Comparison of ENCODE assay signal across 23 cellular contexts in genomic region chr2:133977385-133977784, GRCh38.
DNase-seq lines count a peak whose midpoint lies in the region; ATAC-seq and TF ChIP-seq lines count a peak whose summit lies in the region.
"Had no signal": no experiment of that assay in that cellular context is flagged by ENCODE, and none has a peak within 500 bp of the region (broad histone marks: within the 10 kb centered on the region; RNA-seq: fewer than 3 reads in every experiment).

No MANE protein-coding gene starts in this region.

- H3K4me1 Mint-ChIP-seq in endodermal cell: no peaks in the 10 kb centered on the region
- H3K4me1 Mint-ChIP-seq: H9 had no signal

- no peak overlapping the region for H3K27ac Mint-ChIP-seq in endodermal cell
- H3K27ac Mint-ChIP-seq: H9 had no signal

- no peak for ATAC-seq in GM19397 (IDR thresholded peaks at IDR 0.05; ENCODE audit: unreplicated experiment)
- ATAC-seq: foreskin keratinocyte, K562, mucosa of descending colon had no signal

- no peaks in the 10 kb centered on the region for H3K9me3 Mint-ChIP-seq in endodermal cell
- H3K9me3 Mint-ChIP-seq: H9 had no signal

- H3K79me2 ChIP-seq in MM.1S (ENCODE audit: low read length): no peaks in the 10 kb centered on the region

- no peaks in the 10 kb centered on the region for H4K20me1 ChIP-seq in BLaER1
- H4K20me1 ChIP-seq in MM.1S (ENCODE audit: insufficient read depth, low read length): no peaks in the 10 kb centered on the region

- 87% methylated on average over 3 of the region's 3 CpGs; no CpG with 5 or more reads in 1 of the 2 experiments for WGBS in endodermal cell (ENCODE audit: insufficient coverage in 1 of 2, insufficient read length in 1 of 2), 2 experiments

- H3K9me3 ChIP-seq in BLaER1: no peaks in the 10 kb centered on the region
- H3K9me3 ChIP-seq in MM.1S (replicated peaks; ENCODE audit: insufficient read depth, low read length): no peaks in the 10 kb centered on the region
- no peaks in the 10 kb centered on the region for H3K9me3 ChIP-seq in endodermal cell (ENCODE audit: control insufficient read depth, low read length)
- H3K9me3 ChIP-seq: adrenal gland, MG63, mucosa of descending colon, Peyer's patch, uterus had no signal

- no peak for TF ChIP-seq CTCF in MM.1S (IDR thresholded peaks at IDR 0.05; ENCODE audit: low read length)
- TF ChIP-seq CTCF in endodermal cell (conservative IDR thresholded peaks at IDR 0.05): no peak

- peak overlapping the region; percentile 3; the same call in 1 of the 2 replicates for H3K4me2 ChIP-seq in BLaER1
- no peak overlapping the region for H3K4me2 ChIP-seq in MM.1S (ENCODE audit: low read depth, low read length)

- H3K9ac ChIP-seq in BLaER1 (no peak overlapping the region), MM.1S (ENCODE audit: low read length) (no peak overlapping the region), endodermal cell (ENCODE audit: extremely low read depth, low read length, poor library complexity, severe bottlenecking) (no peak overlapping the region)

- H3K36me3 ChIP-seq in BLaER1 (no peaks in the 10 kb centered on the region), MM.1S (replicated peaks; ENCODE audit: insufficient read depth, low read length) (no peaks in the 10 kb centered on the region), endodermal cell (ENCODE audit: control insufficient read depth, insufficient read depth, low read length) (no peaks in the 10 kb centered on the region)
- H3K36me3 ChIP-seq: adrenal gland, brain microvascular endothelial cell, MG63, Peyer's patch, uterus had no signal

- H3K27me3 Mint-ChIP-seq in endodermal cell (ENCODE audit: insufficient read depth): peaks cover 18% of the 10 kb centered on the region

- H3K36me3 Mint-ChIP-seq in endodermal cell (ENCODE audit: low read depth): no peaks in the 10 kb centered on the region

- H3K4me3 ChIP-seq in BLaER1 (no peak overlapping the region), MM.1S (ENCODE audit: low read length) (no peak overlapping the region), endodermal cell (ENCODE audit: low read length) (no peak overlapping the region)
- H3K4me3 ChIP-seq: adrenal gland, K562, MG63, mucosa of descending colon, Peyer's patch, uterus had no signal

- DNase-seq in MM.1S (peak; percentile 31), NCI-H2081 treated with DMSO at 0.1 percent for 48 hours (lab: John Stamatoyannopoulos, UW) (peak; percentile 23), endodermal cell (peak; percentile 20), NCI-H526 (lab: John Stamatoyannopoulos, UW) (no peak)
- DNase-seq in stimulated activated CD4-positive, alpha-beta T cell treated with anti-CD3 and anti-CD28 coated beads, Interleukin-2, amount 100 ng/mL, for 48 hours: no peak
- DNase-seq in activated CD4-positive, alpha-beta T cell treated with anti-CD3 and anti-CD28 coated beads, Interleukin-2, amount 50 U/mL, for 48 hours: no peak
- DNase-seq: activated CD4-positive, alpha-beta T cell treated with anti-CD3 and anti-CD28 coated beads, Interleukin-2, amount 50 U/mL, for 4 hours; activated gamma-delta T cell; brain microvascular endothelial cell; effector CD4-positive, alpha-beta T cell; erythroblast; foreskin keratinocyte; H9; islet precursor cell; MG63; mucosa of descending colon; NCI-H69; Peyer's patch; uterus had no signal

- H3K27ac ChIP-seq in BLaER1: no peak overlapping the region
- no peak overlapping the region for H3K27ac ChIP-seq in MM.1S (ENCODE audit: low read length)
- H3K27ac ChIP-seq in endodermal cell (ENCODE audit: low read depth, low read length): no peak overlapping the region
- H3K27ac ChIP-seq: adrenal gland, brain microvascular endothelial cell, foreskin keratinocyte, Peyer's patch, uterus had no signal

- H3K27me3 ChIP-seq in BLaER1 (no peaks in the 10 kb centered on the region), MM.1S (replicated peaks; ENCODE audit: insufficient read depth, low read length) (no peaks in the 10 kb centered on the region), endodermal cell (ENCODE audit: control insufficient read depth, insufficient read depth, low read length, poor library complexity, severe bottlenecking) (peaks cover 5% of the 10 kb centered on the region)
- H3K27me3 ChIP-seq: adrenal gland, brain microvascular endothelial cell, MG63, Peyer's patch, uterus had no signal

- peaks cover 31% of the 10 kb centered on the region; the same call in 1 of the 2 replicates for H3K4me1 ChIP-seq in BLaER1
- peaks cover 26% of the 10 kb centered on the region for H3K4me1 ChIP-seq in MM.1S (ENCODE audit: low read length)
- H3K4me1 ChIP-seq in endodermal cell (ENCODE audit: control insufficient read depth, insufficient read depth, low read length): no peaks in the 10 kb centered on the region
- H3K4me1 ChIP-seq: foreskin keratinocyte, Peyer's patch, uterus had no signal

- H3F3A ChIP-seq in MM.1S (ENCODE audit: insufficient read depth, low read length): no peaks in the 10 kb centered on the region

- no peak overlapping the region for H2AFZ ChIP-seq in MM.1S (ENCODE audit: low read length)

- H3K4me3 Mint-ChIP-seq in endodermal cell: no peak overlapping the region
- H3K4me3 Mint-ChIP-seq: H9 had no signal

- no peaks in the 10 kb centered on the region for H3K9me2 ChIP-seq in MM.1S (replicated peaks; ENCODE audit: insufficient read depth, low read length)

Comparison
In these comparisons a context has a peak if more than half of its experiments do, and no peak if none do; other contexts are left out.
1. DNase-seq: peak in MM.1S (single experiment), NCI-H2081 treated with DMSO at 0.1 percent for 48 hours (single experiment) and endodermal cell (single experiment); none in stimulated activated CD4-positive, alpha-beta T cell treated with anti-CD3 and anti-CD28 coated beads, Interleukin-2, amount 100 ng/mL, for 48 hours (0 of 2), NCI-H526 (0 of 2) and activated CD4-positive, alpha-beta T cell treated with anti-CD3 and anti-CD28 coated beads, Interleukin-2, amount 50 U/mL, for 48 hours (0 of 2).